ENCODE assay signal across 16 cellular contexts in genomic region chr10:62354941-62355340, GRCh38. TPM values are rescaled to one million over a fixed set of nuclear protein-coding genes. Genes with fewer than 3 reads are reported as not detected.
"Had no signal": no experiment of that assay in that cellular context is flagged by ENCODE, and none has a peak within 500 bp of the region (broad histone marks: within the 10 kb centered on the region; RNA-seq: fewer than 3 reads in every experiment).

No MANE protein-coding gene starts in this region.

- H3K27me3 ChIP-seq: hepatocyte had no signal

- FAIRE-seq: keratinocyte had no signal

- DNase-seq: activated CD4-positive, CD25-positive, alpha-beta regulatory T cell treated with anti-CD3 and anti-CD28 coated beads, Interleukin-2, amount 50 U/mL, for 72 hours; activated naive CD4-positive, alpha-beta T cell treated with anti-CD3 and anti-CD28 coated beads, Interleukin-2, amount 10 ng/mL, durations not matched to agents 7 days and 5 days; central memory CD4-positive, alpha-beta T cell; effector CD8-positive, alpha-beta T cell; mucosa of descending colon; naive thymus-derived CD4-positive, alpha-beta T cell; stimulated activated CD4-positive, alpha-beta T cell treated with anti-CD3 and anti-CD28 coated beads, Interleukin-12 subunit alpha, Interleukin-12 subunit beta, amount 100 ng/mL, for 4 hours; T-helper 1 cell; T1000 had no signal

- H3K4me2 ChIP-seq: hepatocyte had no signal

- H3K27ac ChIP-seq: coronary artery, hepatocyte had no signal

- H3K4me3 Mint-ChIP-seq: activated naive CD4-positive, alpha-beta T cell treated with anti-CD3 and anti-CD28 coated beads, Interleukin-2, amount 10 ng/mL, durations not matched to agents 7 days and 5 days; activated T-helper 17 cell treated with anti-CD3 and anti-CD28 coated beads, Interleukin-2, amount 50 U/mL, for 72 hours; brain; naive thymus-derived CD4-positive, alpha-beta T cell; stimulated activated effector memory CD8-positive, alpha-beta T cell treated with anti-CD3 and anti-CD28 coated beads, Interleukin-12 subunit alpha, Interleukin-12 subunit beta, amount 100 ng/mL, for 72 hours had no signal

- H2AFZ ChIP-seq: hepatocyte had no signal

- H3K9me3 ChIP-seq: mucosa of descending colon had no signal

- H3K4me1 Mint-ChIP-seq: activated naive CD4-positive, alpha-beta T cell treated with anti-CD3 and anti-CD28 coated beads, Interleukin-2, amount 10 ng/mL, durations not matched to agents 7 days and 5 days; activated T-helper 17 cell treated with anti-CD3 and anti-CD28 coated beads, Interleukin-2, amount 50 U/mL, for 72 hours; brain; naive thymus-derived CD4-positive, alpha-beta T cell had no signal

- H3K27me3 Mint-ChIP-seq: activated T-helper 17 cell treated with anti-CD3 and anti-CD28 coated beads, Interleukin-2, amount 50 U/mL, for 72 hours had no signal

- H3K27ac Mint-ChIP-seq: activated naive CD4-positive, alpha-beta T cell treated with anti-CD3 and anti-CD28 coated beads, Interleukin-2, amount 10 ng/mL, durations not matched to agents 7 days and 5 days; activated T-helper 17 cell treated with anti-CD3 and anti-CD28 coated beads, Interleukin-2, amount 50 U/mL, for 72 hours; brain; naive thymus-derived CD4-positive, alpha-beta T cell; stimulated activated effector memory CD8-positive, alpha-beta T cell treated with anti-CD3 and anti-CD28 coated beads, Interleukin-12 subunit alpha, Interleukin-12 subunit beta, amount 100 ng/mL, for 72 hours had no signal

- H3K79me2 ChIP-seq: hepatocyte had no signal

- H3K4me3 ChIP-seq: coronary artery, hepatocyte, mucosa of descending colon had no signal

- H3K36me3 Mint-ChIP-seq: activated naive CD4-positive, alpha-beta T cell treated with anti-CD3 and anti-CD28 coated beads, Interleukin-2, amount 10 ng/mL, durations not matched to agents 7 days and 5 days; brain; stimulated activated effector memory CD8-positive, alpha-beta T cell treated with anti-CD3 and anti-CD28 coated beads, Interleukin-12 subunit alpha, Interleukin-12 subunit beta, amount 100 ng/mL, for 72 hours had no signal

RNA-seq across cellular contexts. Expression of gene ZNF365, which starts 19.2 kb away (rescaled TPM):
- total RNA-seq: left lobe of liver had no signal
- polyA plus RNA-seq: naive thymus-derived CD4-positive, alpha-beta T cell had no signal
